In the genomic region with DNA sequence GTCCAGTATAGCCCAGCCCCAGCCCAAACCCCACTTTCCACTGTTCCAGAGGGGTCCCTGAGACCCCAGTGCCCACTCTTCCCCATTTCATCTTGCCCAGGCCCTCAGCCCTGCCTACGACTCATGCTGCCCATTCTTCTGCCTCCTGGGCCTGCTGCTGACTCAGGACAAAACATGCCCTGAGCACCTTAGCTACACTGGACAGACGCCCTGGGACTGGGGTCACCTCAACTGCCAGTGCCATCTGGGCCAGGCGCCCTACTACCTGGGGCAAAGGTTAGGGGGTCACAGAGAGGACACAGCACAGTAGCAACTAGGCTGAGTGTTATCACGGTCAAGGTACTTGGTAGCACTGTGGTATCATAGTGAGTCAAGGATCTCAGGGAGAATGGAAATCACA, we compare ENCODE assay signal across 20 cellular contexts. TPM values are rescaled to one million over a fixed set of nuclear protein-coding genes. Genes with fewer than 3 reads are reported as not detected.
DNase-seq lines count a peak whose midpoint lies in the region; ATAC-seq, FAIRE-seq and TF ChIP-seq lines count a peak whose summit lies in the region.
"Had no signal": no experiment of that assay in that cellular context is flagged by ENCODE, and none has a peak within 500 bp of the region (broad histone marks: within the 10 kb centered on the region; RNA-seq: fewer than 3 reads in every experiment).

No MANE protein-coding gene starts in this region.

- H3K4me2 ChIP-seq in DND-41 (ENCODE audit: insufficient read depth, low read length), result no peak overlapping the region
- H3K4me2 ChIP-seq in parathyroid adenoma (ENCODE audit: low read length), result no peak overlapping the region
- H3K4me2 ChIP-seq: BLaER1 treated with 17β-estradiol and CSF1 and Interleukin-3, amounts not matched to agents 10 nM and 100 nM had no signal

- no peak for TF ChIP-seq POLR2A in H54 (IDR thresholded peaks at IDR 0.05; ENCODE audit: low read depth, low read length)

- H3K4me3 ChIP-seq in DND-41 (ENCODE audit: low read depth in 1 of 2, low read length in 2 of 2) (no peak overlapping the region), liver (ENCODE audit: low read depth in 1 of 3, low read length in 3 of 3) (no peak overlapping the region), parathyroid adenoma (ENCODE audit: low read depth, low read length) (no peak overlapping the region)
- H3K4me3 ChIP-seq: A549; BLaER1 treated with 17β-estradiol and CSF1 and Interleukin-3, amounts not matched to agents 10 nM and 100 nM; HAP-1; K562; SJSA1 had no signal

- 0 out of 2 replicates have a peak overlapping the region, but pooled peaks have one; percentile 17 for H2AFZ ChIP-seq in DND-41 (ENCODE audit: low read depth, low read length)
- H2AFZ ChIP-seq in parathyroid adenoma, result peak overlapping the region; percentile 78

- DNase-seq in DND-41, result no peak
- no peak for DNase-seq in H54 (ENCODE audit: insufficient read length, low spot score)
- DNase-seq in omental fat pad (ENCODE audit: low spot score), result no peak
- no peak for DNase-seq in NCI-H345 treated with DMSO at 0.1 percent for 48 hours (lab: John Stamatoyannopoulos, UW; ENCODE audit: unreplicated experiment)
- DNase-seq in 8988T, result no peak
- DNase-seq: CD8-positive, alpha-beta memory T cell; DMS 273 treated with DMSO at 0.1 percent for 48 hours; MV-4-11; NCI-H1417; NCI-H187 treated with DMSO at 0.1 percent for 48 hours; NCI-H446 treated with DMSO at 0.1 percent for 48 hours; NK-92 treated with Interleukin-12 subunit alpha and Interleukin-12 subunit beta, amount 100 ng/mL, for 24 hours had no signal

- no peak for TF ChIP-seq RAD21 in liver (IDR thresholded peaks at IDR 0.05)

- no peak for FAIRE-seq in H54 (lab: Jason Lieb, UNC)
- FAIRE-seq: A549, K562 had no signal

- H3K79me2 ChIP-seq in DND-41 (ENCODE audit: insufficient read depth, low read length), result no peaks in the 10 kb centered on the region
- peaks cover 21% of the 10 kb centered on the region for H3K79me2 ChIP-seq in parathyroid adenoma

- WGBS in liver, result 40% methylated on average over 4 of the region's 4 CpGs

- H3K9me3 ChIP-seq in DND-41 (ENCODE audit: insufficient read depth, low read length, severe bottlenecking) (no peaks in the 10 kb centered on the region), liver (ENCODE audit: control insufficient read depth in 4 of 4, low read length in 3 of 4) (no peaks in the 10 kb centered on the region), parathyroid adenoma (ENCODE audit: control insufficient read depth, low read length) (no peaks in the 10 kb centered on the region)
- H3K9me3 ChIP-seq: A549, HAP-1, SJSA1 had no signal

- H3K27me3 ChIP-seq in DND-41 (ENCODE audit: insufficient read depth, low read length, poor library complexity) (no peaks in the 10 kb centered on the region), liver (ENCODE audit: control insufficient read depth in 4 of 4, insufficient read depth in 4 of 4, low read length in 3 of 4) (no peaks in the 10 kb centered on the region), parathyroid adenoma (ENCODE audit: control insufficient read depth, insufficient read depth, low read length) (no peaks in the 10 kb centered on the region)
- H3K27me3 ChIP-seq: BLaER1 treated with 17β-estradiol and CSF1 and Interleukin-3, amounts not matched to agents 10 nM and 100 nM; SJSA1 had no signal

- ATAC-seq in DND-41 (ENCODE audit: insufficient read depth, low read depth) (no peak), omental fat pad (ENCODE audit: low FRiP score) (no peak)
- ATAC-seq: A549, K562 had no signal

- TF ChIP-seq CTCF in DND-41 (IDR thresholded peaks at IDR 0.05; ENCODE audit: borderline replicate concordance, extremely low read depth, low read length, poor library complexity, severe bottlenecking) (no peak), VCaP (conservative IDR thresholded peaks at IDR 0.05) (no peak), liver (IDR thresholded peaks at IDR 0.05; ENCODE audit: low read depth, low read length, missing input control) (no peak), parathyroid adenoma (IDR thresholded peaks at IDR 0.05) (no peak), omental fat pad (IDR thresholded peaks at IDR 0.05) (no peak)

- no peak overlapping the region for H3K9ac ChIP-seq in DND-41 (ENCODE audit: low read depth, low read length)
- no peak overlapping the region for H3K9ac ChIP-seq in liver (ENCODE audit: low read depth in 1 of 2, low read length in 2 of 2)
- H3K9ac ChIP-seq in parathyroid adenoma, result no peak overlapping the region
- H3K9ac ChIP-seq: BLaER1 treated with 17β-estradiol and CSF1 and Interleukin-3, amounts not matched to agents 10 nM and 100 nM had no signal

- no peaks in the 10 kb centered on the region for H4K20me1 ChIP-seq in DND-41 (ENCODE audit: insufficient read depth, low read length)
- H4K20me1 ChIP-seq: BLaER1 treated with 17β-estradiol and CSF1 and Interleukin-3, amounts not matched to agents 10 nM and 100 nM had no signal

- H3K27ac ChIP-seq in DND-41 (ENCODE audit: low read length) (no peak overlapping the region), VCaP (peak overlapping the region; percentile 82), liver (ENCODE audit: low read depth in 1 of 2, low read length in 2 of 2) (no peak overlapping the region), parathyroid adenoma (peak overlapping the region; percentile 90)
- H3K27ac ChIP-seq: BLaER1 treated with 17β-estradiol and CSF1 and Interleukin-3, amounts not matched to agents 10 nM and 100 nM; SJSA1 had no signal

- H3K36me3 ChIP-seq in DND-41 (ENCODE audit: insufficient read depth, low read length) (no peaks in the 10 kb centered on the region), liver (ENCODE audit: control insufficient read depth in 4 of 4, insufficient read depth in 3 of 4, low read depth in 1 of 4, low read length in 3 of 4) (no peaks in the 10 kb centered on the region), parathyroid adenoma (ENCODE audit: control insufficient read depth, insufficient read depth, low read length) (no peaks in the 10 kb centered on the region)
- H3K36me3 ChIP-seq: BLaER1 treated with 17β-estradiol and CSF1 and Interleukin-3, amounts not matched to agents 10 nM and 100 nM had no signal

- H3K4me1 ChIP-seq in DND-41 (ENCODE audit: insufficient read depth, low read length), result no peaks in the 10 kb centered on the region
- H3K4me1 ChIP-seq in liver (ENCODE audit: control insufficient read depth in 4 of 4, insufficient read depth in 4 of 4, low read length in 3 of 4), result peaks cover 2 to 51% (median 46%) of the 10 kb centered on the region in 4 donors
- H3K4me1 ChIP-seq in parathyroid adenoma, result peaks cover 15% of the 10 kb centered on the region

TF ChIP-seq in liver, 16 proteins besides CTCF, POLR2A, EP300 and RAD21:
- TF ChIP-seq SP1 (IDR thresholded peaks at IDR 0.05) (peak; percentile 27), HNF4A (conservative IDR thresholded peaks at IDR 0.05) (peak; percentile 46 to 63), FOXA1 (IDR thresholded peaks at IDR 0.05) (no peak), RXRA (IDR thresholded peaks at IDR 0.05) (peak; percentile 79 to 94)

RNA-seq across cellular contexts. Expression of a gene that starts 2.6 kb away (rescaled TPM):
- total RNA-seq in liver (100 to 1,000 TPM; 134 TPM), omental fat pad (100 to 1,000 TPM; 334 to 564 (median 415) TPM)
- 100 to 1,000 TPM in 1 of 2 donors, 10 to 100 TPM in 1; 87.6 to 172 TPM for polyA plus RNA-seq in liver
- polyA plus RNA-seq: CD8-positive, alpha-beta memory T cell had no signal

RNA-seq across cellular contexts. Expression of a gene that starts 14.9 kb away (rescaled TPM):
- total RNA-seq in liver (10 to 100 TPM; 36.4 to 39.6 TPM), omental fat pad (10 to 100 TPM; 30.7 to 63.5 (median 45.4) TPM)
- 10 to 100 TPM in 1 of 2 donors, 1 to 10 TPM in 1; 8.1 to 18.3 TPM for polyA plus RNA-seq in liver

RNA-seq across cellular contexts. Expression of a gene that starts 30.6 kb away (rescaled TPM):
- total RNA-seq in liver, result 10 to 100 TPM in 1 of 2 donors, 1 to 10 TPM in 1; 6.1 to 10.4 TPM
- 10 to 100 TPM in 1 of 2 donors, 1 to 10 TPM in 1; 1.1 to 10.7 TPM for polyA plus RNA-seq in liver
- 10 to 100 TPM; 20.7 to 29.9 (median 26.8) TPM for total RNA-seq in omental fat pad

RNA-seq across cellular contexts. Expression of a gene that starts 30.9 kb away (rescaled TPM):
- total RNA-seq in liver, result 100 to 1,000 TPM; 192 to 226 TPM
- polyA plus RNA-seq in liver, result 10 to 100 TPM; 58.0 to 97.5 TPM
- total RNA-seq in omental fat pad, result 100 to 1,000 TPM; 172 to 204 (median 192) TPM

RNA-seq across cellular contexts. Expression of a gene that starts 35.9 kb away (rescaled TPM):
- total RNA-seq in liver (10 to 100 TPM in 1 of 2 donors, 1 to 10 TPM in 1; 9.2 to 17.1 TPM), omental fat pad (100 to 1,000 TPM in 1 of 4 donors, 10 to 100 TPM in 3; 55.0 to 123 (median 65.5) TPM)
- polyA plus RNA-seq in liver, result 1 to 10 TPM; 8.1 to 9.6 TPM

Comparison
In these comparisons a context has a peak if more than half of its experiments do, and no peak if none do; other contexts are left out.
1. H3K27ac ChIP-seq: peak in VCaP (single experiment) and parathyroid adenoma (single experiment); none in DND-41 (single experiment) and liver (0 of 2).